Comparison of ENCODE assay signal across 5 cellular contexts in the genomic region with DNA sequence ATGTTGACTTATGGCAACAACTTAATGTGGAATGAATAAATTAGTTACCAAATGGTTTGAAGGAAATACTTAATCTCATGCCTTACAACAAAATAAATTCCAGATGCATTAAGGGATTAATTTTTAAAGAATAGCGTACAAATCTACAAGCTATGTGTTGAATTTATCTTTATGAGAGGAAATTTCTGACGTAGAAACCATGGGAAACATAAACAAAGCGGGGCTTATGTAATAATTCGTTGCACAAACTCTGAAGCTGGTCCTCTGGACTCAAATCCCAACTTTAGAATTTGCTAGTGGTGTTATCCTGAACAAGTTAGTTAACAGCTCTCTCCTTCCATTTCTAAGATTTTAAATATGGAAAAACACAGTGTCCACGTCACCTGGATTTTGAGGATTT.
"Had no signal": no experiment of that assay in that cellular context is flagged by ENCODE, and none has a peak within 500 bp of the region (broad histone marks: within the 10 kb centered on the region; RNA-seq: fewer than 3 reads in every experiment).

No MANE protein-coding gene starts in this region.

- H3K27ac ChIP-seq: HL-60 had no signal

- H3K4me2 ChIP-seq: GM23338 had no signal

- H3K4me3 ChIP-seq: GM23338 had no signal

- DNase-seq: H9, HCEC 1CT had no signal

- H2AFZ ChIP-seq: GM23338 had no signal

- ATAC-seq: GM23338, HepG2 had no signal
